ENCODE assay signal across 9 cellular contexts in the genomic region with DNA sequence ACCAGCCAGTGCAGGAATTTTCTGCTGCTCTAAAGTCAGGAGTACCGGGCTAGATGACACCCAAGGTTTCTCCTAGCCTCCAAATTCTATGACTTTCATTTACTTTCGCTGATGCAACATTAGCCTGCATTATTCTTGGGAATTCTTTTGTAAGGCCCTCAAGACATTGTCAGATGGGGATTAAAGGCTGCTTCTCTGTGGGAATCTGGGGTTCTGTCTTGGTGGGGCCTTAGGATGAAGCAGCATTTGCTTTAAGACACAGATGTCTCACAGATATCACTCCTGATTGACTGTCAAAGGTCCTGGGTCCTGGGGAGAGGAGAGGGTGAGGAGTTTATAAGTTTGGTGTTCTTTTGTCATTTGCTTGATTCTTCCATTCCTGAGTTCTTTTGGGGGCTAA. TPM values are rescaled to one million over a fixed set of nuclear protein-coding genes. Genes with fewer than 3 reads are reported as not detected.
"Had no signal": no experiment of that assay in that cellular context is flagged by ENCODE, and none has a peak within 500 bp of the region (broad histone marks: within the 10 kb centered on the region; RNA-seq: fewer than 3 reads in every experiment).

No MANE protein-coding gene starts in this region.

- H3K4me3 Mint-ChIP-seq: activated naive CD4-positive, alpha-beta T cell treated with anti-CD3 and anti-CD28 coated beads, Interleukin-2, amount 50 U/mL, for 24 hours; naive thymus-derived CD4-positive, alpha-beta T cell; T-helper 2 cell treated with Interferon-gamma antibody and Interleukin-4, amounts not matched to agents 5 μg/mL and 100 μg/mL, for 36 hours had no signal

- H3K27ac Mint-ChIP-seq: activated naive CD4-positive, alpha-beta T cell treated with anti-CD3 and anti-CD28 coated beads, Interleukin-2, amount 50 U/mL, for 24 hours; naive thymus-derived CD4-positive, alpha-beta T cell; T-helper 2 cell treated with Interferon-gamma antibody and Interleukin-4, amounts not matched to agents 5 μg/mL and 100 μg/mL, for 36 hours had no signal

- DNase-seq: activated T-cell treated with anti-CD3 and anti-CD28 coated beads, Interleukin-2, amount 50 U/mL, for 1 hour; lower lobe of right lung; midbrain; naive thymus-derived CD4-positive, alpha-beta T cell; nucleus accumbens; SW 1271; tibial artery had no signal

- H3K27ac ChIP-seq: lower lobe of right lung, tibial artery had no signal

- H3K36me3 ChIP-seq: lower lobe of right lung, tibial artery had no signal

- H3K9me3 ChIP-seq: lower lobe of right lung, tibial artery had no signal

- H3K4me1 Mint-ChIP-seq: activated naive CD4-positive, alpha-beta T cell treated with anti-CD3 and anti-CD28 coated beads, Interleukin-2, amount 50 U/mL, for 24 hours; naive thymus-derived CD4-positive, alpha-beta T cell had no signal

- H3K9me3 Mint-ChIP-seq: activated naive CD4-positive, alpha-beta T cell treated with anti-CD3 and anti-CD28 coated beads, Interleukin-2, amount 50 U/mL, for 24 hours; naive thymus-derived CD4-positive, alpha-beta T cell; T-helper 2 cell treated with Interferon-gamma antibody and Interleukin-4, amounts not matched to agents 5 μg/mL and 100 μg/mL, for 36 hours had no signal

- ATAC-seq: lower lobe of right lung; naive thymus-derived CD4-positive, alpha-beta T cell had no signal

- H3K36me3 Mint-ChIP-seq: activated naive CD4-positive, alpha-beta T cell treated with anti-CD3 and anti-CD28 coated beads, Interleukin-2, amount 50 U/mL, for 24 hours; naive thymus-derived CD4-positive, alpha-beta T cell had no signal

- H3K4me3 ChIP-seq: lower lobe of right lung, tibial artery had no signal

RNA-seq across cellular contexts. Expression of gene PKP1, which starts 11.6 kb away (rescaled TPM):
- total RNA-seq: naive thymus-derived CD4-positive, alpha-beta T cell had no signal
- polyA plus RNA-seq: naive thymus-derived CD4-positive, alpha-beta T cell had no signal
